In the genomic region with DNA sequence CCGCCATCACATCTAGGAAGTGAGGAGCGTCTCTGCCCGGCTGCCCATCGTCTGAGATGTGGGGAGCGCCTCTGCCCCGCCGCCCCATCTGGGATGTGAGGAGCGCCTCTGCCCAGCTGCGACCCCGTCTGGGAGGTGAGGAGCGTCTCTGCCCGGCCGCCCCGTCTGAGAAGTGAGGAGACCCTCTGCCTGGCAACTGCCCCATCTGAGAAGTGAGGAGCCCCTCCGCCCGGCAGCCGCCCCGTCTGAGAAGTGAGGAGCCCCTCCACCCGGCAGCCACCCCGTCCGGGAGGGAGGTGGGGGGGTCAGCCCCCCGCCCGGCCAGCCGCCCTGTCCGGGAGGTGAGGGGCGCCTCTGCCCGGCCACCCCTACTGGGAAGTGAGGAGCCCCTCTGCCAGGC, we compare ENCODE assay signal across 3 cellular contexts. TPM values are rescaled to one million over a fixed set of nuclear protein-coding genes. Genes with fewer than 3 reads are reported as not detected.
"Had no signal": no experiment of that assay in that cellular context is flagged by ENCODE, and none has a peak within 500 bp of the region (broad histone marks: within the 10 kb centered on the region; RNA-seq: fewer than 3 reads in every experiment).

No MANE protein-coding gene starts in this region.

RNA-seq across cellular contexts. Expression of gene TRIM67, which starts 33.4 kb away (rescaled TPM):
- total RNA-seq: HepG2, HT1080, IMR-90 had no signal
